1 cellular context compared by ENCODE assay signal in the genomic region with DNA sequence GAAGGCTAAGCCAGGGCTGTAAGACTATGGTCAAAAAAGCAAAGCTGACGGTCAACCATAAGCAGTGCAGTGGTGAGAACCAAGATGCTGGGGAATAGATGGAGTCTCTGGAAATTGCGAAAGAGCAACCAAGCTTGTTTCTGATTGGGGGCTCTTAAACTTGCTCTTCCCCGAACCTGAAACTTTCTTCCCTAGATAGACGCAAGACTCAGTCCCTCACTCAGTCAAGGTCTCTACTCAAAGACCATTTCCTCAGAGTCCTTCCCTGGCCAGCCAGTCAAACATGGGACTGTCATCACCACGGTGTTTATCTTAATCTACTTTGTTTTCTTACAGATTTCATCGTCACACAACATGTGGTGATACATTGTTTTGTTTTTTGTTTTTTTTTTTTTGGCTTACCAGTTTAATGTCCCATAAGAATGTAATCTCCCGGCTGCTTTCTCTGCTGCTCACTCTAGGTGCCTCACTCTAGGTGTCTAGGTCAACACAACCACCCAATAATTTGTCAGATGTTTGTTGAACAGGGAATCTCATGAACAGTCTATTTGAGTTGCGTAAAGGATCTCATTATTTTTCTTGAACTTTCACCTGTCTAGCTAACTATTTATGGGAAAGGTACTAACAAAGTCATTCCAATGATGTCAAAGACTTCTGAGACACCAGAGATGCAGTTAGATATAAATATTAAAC.
TF ChIP-seq lines count a peak whose summit lies in the region.

No MANE protein-coding gene starts in this region.

TF ChIP-seq in HepG2, 621 proteins besides CTCF, POLR2A, EP300 and RAD21 (continued from another document and continues in another):
- TF ChIP-seq ZNF879 (CRISPR knock-in tag; IDR thresholded peaks at IDR 0.05) (no peak), ZKSCAN8 (CRISPR knock-in tag; IDR thresholded peaks at IDR 0.05; ENCODE audit: borderline replicate concordance) (peak; percentile 50; the same call in 1 of the 2 replicates), PHF5A (CRISPR knock-in tag; IDR thresholded peaks at IDR 0.05; ENCODE audit: low read depth, unreplicated experiment) (no peak), SP2 (CRISPR knock-in tag; IDR thresholded peaks at IDR 0.05) (no peak), TCF7 (IDR thresholded peaks at IDR 0.05; ENCODE audit: low read depth) (0 out of 2 replicates have a peak, but pooled peaks have one; percentile 38), ZNF652 (CRISPR knock-in tag; IDR thresholded peaks at IDR 0.05; ENCODE audit: borderline replicate concordance, low read depth) (peak; percentile 25; the same call in 1 of the 2 replicates), SIX1 (CRISPR knock-in tag; IDR thresholded peaks at IDR 0.05; ENCODE audit: borderline replicate concordance) (peak; percentile 50; the same call in 1 of the 2 replicates), ZNF160 (CRISPR knock-in tag; IDR thresholded peaks at IDR 0.05) (no peak), NCOR1 (IDR thresholded peaks at IDR 0.05; ENCODE audit: borderline replicate concordance, low read length) (peak; percentile 56; the same call in 1 of the 2 replicates), CEBPG (CRISPR knock-in tag; IDR thresholded peaks at IDR 0.05) (peak; percentile 82), RCOR2 (CRISPR knock-in tag; IDR thresholded peaks at IDR 0.05) (peak; percentile 66; the same call in 1 of the 2 replicates), IKZF4 (CRISPR knock-in tag; IDR thresholded peaks at IDR 0.05; ENCODE audit: borderline replicate concordance, low read depth, not compliant biosample characterization) (no peak), LCORL (IDR thresholded peaks at IDR 0.05) (no peak), LCORL (CRISPR knock-in tag; IDR thresholded peaks at IDR 0.05) (no peak), FOXA3 (CRISPR knock-in tag; IDR thresholded peaks at IDR 0.05) (peak; percentile 76), SOX13 (IDR thresholded peaks at IDR 0.05) (peak; percentile 55; the same call in 1 of the 2 replicates), SOX13 (CRISPR knock-in tag; conservative IDR thresholded peaks at IDR 0.05 in 1 of 2, IDR thresholded peaks at IDR 0.05 in 1 of 2) (peak in 1 of 2 experiments; percentile 86; a peak in 2 of 4 replicates), FOSL2 (CRISPR knock-in tag; IDR thresholded peaks at IDR 0.05) (peak; percentile 68), CREB1 (IDR thresholded peaks at IDR 0.05) (no peak), CREB1 (CRISPR knock-in tag; IDR thresholded peaks at IDR 0.05) (peak; percentile 79), HNF4A (CRISPR knock-in tag; IDR thresholded peaks at IDR 0.05) (peak; percentile 59), POGZ (CRISPR knock-in tag; IDR thresholded peaks at IDR 0.05) (peak; percentile 38; the same call in 1 of the 2 replicates), RARA (CRISPR knock-in tag; IDR thresholded peaks at IDR 0.05) (peak; percentile 79), ZNF33A (CRISPR knock-in tag; IDR thresholded peaks at IDR 0.05; ENCODE audit: borderline replicate concordance) (no peak), TBX3 (IDR thresholded peaks at IDR 0.05; ENCODE audit: borderline replicate concordance) (peak; percentile 62; the same call in 1 of the 2 replicates), ISL2 (CRISPR knock-in tag; IDR thresholded peaks at IDR 0.05) (peak; percentile 54; the same call in 1 of the 2 replicates), MEIS1 (CRISPR knock-in tag; IDR thresholded peaks at IDR 0.05; ENCODE audit: borderline replicate concordance) (0 out of 2 replicates have a peak, but pooled peaks have one; percentile 52), DNMT3B (CRISPR knock-in tag; conservative IDR thresholded peaks at IDR 0.05) (0 out of 2 replicates have a peak, but pooled peaks have one; percentile 37), ZNF572 (CRISPR knock-in tag; IDR thresholded peaks at IDR 0.05) (no peak), ZEB1 (IDR thresholded peaks at IDR 0.05; ENCODE audit: insufficient replicate concordance, low read depth) (peak; percentile 40), NR2F2 (IDR thresholded peaks at IDR 0.05; ENCODE audit: borderline replicate concordance, low read depth) (peak; percentile 55; the same call in 1 of the 2 replicates), TBX2 (CRISPR knock-in tag; IDR thresholded peaks at IDR 0.05; ENCODE audit: borderline replicate concordance) (peak; percentile 83), NFIC (IDR thresholded peaks at IDR 0.05; ENCODE audit: low read length) (peak; percentile 64; the same call in 1 of the 2 replicates), HMG20A (CRISPR knock-in tag; IDR thresholded peaks at IDR 0.05; ENCODE audit: borderline replicate concordance) (peak; percentile 67), JUNB (CRISPR knock-in tag; IDR thresholded peaks at IDR 0.05; ENCODE audit: borderline replicate concordance) (0 out of 2 replicates have a peak, but pooled peaks have one; percentile 26)
- TF ChIP-seq, protein P1, sequence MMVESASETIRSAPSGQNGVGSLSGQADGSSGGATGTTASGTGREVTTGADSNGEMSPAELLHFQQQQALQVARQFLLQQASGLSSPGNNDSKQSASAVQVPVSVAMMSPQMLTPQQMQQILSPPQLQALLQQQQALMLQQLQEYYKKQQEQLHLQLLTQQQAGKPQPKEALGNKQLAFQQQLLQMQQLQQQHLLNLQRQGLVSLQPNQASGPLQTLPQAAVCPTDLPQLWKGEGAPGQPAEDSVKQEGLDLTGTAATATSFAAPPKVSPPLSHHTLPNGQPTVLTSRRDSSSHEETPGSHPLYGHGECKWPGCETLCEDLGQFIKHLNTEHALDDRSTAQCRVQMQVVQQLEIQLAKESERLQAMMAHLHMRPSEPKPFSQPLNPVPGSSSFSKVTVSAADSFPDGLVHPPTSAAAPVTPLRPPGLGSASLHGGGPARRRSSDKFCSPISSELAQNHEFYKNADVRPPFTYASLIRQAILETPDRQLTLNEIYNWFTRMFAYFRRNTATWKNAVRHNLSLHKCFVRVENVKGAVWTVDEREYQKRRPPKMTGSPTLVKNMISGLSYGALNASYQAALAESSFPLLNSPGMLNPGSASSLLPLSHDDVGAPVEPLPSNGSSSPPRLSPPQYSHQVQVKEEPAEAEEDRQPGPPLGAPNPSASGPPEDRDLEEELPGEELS (CRISPR knock-in tag; IDR thresholded peaks at IDR 0.05) = peak; percentile 89
- TF ChIP-seq, protein P2, sequence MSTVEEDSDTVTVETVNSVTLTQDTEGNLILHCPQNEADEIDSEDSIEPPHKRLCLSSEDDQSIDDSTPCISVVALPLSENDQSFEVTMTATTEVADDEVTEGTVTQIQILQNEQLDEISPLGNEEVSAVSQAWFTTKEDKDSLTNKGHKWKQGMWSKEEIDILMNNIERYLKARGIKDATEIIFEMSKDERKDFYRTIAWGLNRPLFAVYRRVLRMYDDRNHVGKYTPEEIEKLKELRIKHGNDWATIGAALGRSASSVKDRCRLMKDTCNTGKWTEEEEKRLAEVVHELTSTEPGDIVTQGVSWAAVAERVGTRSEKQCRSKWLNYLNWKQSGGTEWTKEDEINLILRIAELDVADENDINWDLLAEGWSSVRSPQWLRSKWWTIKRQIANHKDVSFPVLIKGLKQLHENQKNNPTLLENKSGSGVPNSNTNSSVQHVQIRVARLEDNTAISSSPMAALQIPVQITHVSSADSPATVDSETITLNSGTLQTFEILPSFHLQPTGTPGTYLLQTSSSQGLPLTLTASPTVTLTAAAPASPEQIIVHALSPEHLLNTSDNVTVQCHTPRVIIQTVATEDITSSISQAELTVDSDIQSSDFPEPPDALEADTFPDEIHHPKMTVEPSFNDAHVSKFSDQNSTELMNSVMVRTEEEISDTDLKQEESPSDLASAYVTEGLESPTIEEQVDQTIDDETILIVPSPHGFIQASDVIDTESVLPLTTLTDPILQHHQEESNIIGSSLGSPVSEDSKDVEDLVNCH (CRISPR knock-in tag; IDR thresholded peaks at IDR 0.05) = no peak
- TF ChIP-seq, protein P3, sequence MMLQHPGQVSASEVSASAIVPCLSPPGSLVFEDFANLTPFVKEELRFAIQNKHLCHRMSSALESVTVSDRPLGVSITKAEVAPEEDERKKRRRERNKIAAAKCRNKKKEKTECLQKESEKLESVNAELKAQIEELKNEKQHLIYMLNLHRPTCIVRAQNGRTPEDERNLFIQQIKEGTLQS (CRISPR knock-in tag; IDR thresholded peaks at IDR 0.05) = no peak
- TF ChIP-seq, protein P4, sequence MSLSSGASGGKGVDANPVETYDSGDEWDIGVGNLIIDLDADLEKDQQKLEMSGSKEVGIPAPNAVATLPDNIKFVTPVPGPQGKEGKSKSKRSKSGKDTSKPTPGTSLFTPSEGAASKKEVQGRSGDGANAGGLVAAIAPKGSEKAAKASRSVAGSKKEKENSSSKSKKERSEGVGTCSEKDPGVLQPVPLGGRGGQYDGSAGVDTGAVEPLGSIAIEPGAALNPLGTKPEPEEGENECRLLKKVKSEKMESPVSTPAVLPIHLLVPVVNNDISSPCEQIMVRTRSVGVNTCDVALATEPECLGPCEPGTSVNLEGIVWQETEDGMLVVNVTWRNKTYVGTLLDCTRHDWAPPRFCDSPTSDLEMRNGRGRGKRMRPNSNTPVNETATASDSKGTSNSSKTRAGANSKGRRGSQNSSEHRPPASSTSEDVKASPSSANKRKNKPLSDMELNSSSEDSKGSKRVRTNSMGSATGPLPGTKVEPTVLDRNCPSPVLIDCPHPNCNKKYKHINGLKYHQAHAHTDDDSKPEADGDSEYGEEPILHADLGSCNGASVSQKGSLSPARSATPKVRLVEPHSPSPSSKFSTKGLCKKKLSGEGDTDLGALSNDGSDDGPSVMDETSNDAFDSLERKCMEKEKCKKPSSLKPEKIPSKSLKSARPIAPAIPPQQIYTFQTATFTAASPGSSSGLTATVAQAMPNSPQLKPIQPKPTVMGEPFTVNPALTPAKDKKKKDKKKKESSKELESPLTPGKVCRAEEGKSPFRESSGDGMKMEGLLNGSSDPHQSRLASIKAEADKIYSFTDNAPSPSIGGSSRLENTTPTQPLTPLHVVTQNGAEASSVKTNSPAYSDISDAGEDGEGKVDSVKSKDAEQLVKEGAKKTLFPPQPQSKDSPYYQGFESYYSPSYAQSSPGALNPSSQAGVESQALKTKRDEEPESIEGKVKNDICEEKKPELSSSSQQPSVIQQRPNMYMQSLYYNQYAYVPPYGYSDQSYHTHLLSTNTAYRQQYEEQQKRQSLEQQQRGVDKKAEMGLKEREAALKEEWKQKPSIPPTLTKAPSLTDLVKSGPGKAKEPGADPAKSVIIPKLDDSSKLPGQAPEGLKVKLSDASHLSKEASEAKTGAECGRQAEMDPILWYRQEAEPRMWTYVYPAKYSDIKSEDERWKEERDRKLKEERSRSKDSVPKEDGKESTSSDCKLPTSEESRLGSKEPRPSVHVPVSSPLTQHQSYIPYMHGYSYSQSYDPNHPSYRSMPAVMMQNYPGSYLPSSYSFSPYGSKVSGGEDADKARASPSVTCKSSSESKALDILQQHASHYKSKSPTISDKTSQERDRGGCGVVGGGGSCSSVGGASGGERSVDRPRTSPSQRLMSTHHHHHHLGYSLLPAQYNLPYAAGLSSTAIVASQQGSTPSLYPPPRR (CRISPR knock-in tag; IDR thresholded peaks at IDR 0.05; ENCODE audit: borderline replicate concordance) = peak; percentile 76; the same call in 1 of the 2 replicates
- TF ChIP-seq, protein P5, sequence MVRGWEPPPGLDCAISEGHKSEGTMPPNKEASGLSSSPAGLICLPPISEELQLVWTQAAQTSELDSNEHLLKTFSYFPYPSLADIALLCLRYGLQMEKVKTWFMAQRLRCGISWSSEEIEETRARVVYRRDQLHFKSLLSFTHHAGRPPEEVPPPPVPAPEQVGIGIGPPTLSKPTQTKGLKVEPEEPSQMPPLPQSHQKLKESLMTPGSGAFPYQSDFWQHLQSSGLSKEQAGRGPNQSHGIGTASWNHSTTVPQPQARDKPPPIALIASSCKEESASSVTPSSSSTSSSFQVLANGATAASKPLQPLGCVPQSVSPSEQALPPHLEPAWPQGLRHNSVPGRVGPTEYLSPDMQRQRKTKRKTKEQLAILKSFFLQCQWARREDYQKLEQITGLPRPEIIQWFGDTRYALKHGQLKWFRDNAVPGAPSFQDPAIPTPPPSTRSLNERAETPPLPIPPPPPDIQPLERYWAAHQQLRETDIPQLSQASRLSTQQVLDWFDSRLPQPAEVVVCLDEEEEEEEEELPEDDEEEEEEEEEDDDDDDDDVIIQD (CRISPR knock-in tag; IDR thresholded peaks at IDR 0.05; ENCODE audit: low read depth) = peak; percentile 72; the same call in 1 of the 2 replicates
- TF ChIP-seq, protein P6, sequence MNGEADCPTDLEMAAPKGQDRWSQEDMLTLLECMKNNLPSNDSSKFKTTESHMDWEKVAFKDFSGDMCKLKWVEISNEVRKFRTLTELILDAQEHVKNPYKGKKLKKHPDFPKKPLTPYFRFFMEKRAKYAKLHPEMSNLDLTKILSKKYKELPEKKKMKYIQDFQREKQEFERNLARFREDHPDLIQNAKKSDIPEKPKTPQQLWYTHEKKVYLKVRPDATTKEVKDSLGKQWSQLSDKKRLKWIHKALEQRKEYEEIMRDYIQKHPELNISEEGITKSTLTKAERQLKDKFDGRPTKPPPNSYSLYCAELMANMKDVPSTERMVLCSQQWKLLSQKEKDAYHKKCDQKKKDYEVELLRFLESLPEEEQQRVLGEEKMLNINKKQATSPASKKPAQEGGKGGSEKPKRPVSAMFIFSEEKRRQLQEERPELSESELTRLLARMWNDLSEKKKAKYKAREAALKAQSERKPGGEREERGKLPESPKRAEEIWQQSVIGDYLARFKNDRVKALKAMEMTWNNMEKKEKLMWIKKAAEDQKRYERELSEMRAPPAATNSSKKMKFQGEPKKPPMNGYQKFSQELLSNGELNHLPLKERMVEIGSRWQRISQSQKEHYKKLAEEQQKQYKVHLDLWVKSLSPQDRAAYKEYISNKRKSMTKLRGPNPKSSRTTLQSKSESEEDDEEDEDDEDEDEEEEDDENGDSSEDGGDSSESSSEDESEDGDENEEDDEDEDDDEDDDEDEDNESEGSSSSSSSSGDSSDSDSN (CRISPR knock-in tag; IDR thresholded peaks at IDR 0.05) = no peak
- TF ChIP-seq, protein P7, sequence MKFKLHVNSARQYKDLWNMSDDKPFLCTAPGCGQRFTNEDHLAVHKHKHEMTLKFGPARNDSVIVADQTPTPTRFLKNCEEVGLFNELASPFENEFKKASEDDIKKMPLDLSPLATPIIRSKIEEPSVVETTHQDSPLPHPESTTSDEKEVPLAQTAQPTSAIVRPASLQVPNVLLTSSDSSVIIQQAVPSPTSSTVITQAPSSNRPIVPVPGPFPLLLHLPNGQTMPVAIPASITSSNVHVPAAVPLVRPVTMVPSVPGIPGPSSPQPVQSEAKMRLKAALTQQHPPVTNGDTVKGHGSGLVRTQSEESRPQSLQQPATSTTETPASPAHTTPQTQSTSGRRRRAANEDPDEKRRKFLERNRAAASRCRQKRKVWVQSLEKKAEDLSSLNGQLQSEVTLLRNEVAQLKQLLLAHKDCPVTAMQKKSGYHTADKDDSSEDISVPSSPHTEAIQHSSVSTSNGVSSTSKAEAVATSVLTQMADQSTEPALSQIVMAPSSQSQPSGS (CRISPR knock-in tag; IDR thresholded peaks at IDR 0.05) = 0 out of 2 replicates have a peak, but pooled peaks have one; percentile 34
- TF ChIP-seq, protein P8, sequence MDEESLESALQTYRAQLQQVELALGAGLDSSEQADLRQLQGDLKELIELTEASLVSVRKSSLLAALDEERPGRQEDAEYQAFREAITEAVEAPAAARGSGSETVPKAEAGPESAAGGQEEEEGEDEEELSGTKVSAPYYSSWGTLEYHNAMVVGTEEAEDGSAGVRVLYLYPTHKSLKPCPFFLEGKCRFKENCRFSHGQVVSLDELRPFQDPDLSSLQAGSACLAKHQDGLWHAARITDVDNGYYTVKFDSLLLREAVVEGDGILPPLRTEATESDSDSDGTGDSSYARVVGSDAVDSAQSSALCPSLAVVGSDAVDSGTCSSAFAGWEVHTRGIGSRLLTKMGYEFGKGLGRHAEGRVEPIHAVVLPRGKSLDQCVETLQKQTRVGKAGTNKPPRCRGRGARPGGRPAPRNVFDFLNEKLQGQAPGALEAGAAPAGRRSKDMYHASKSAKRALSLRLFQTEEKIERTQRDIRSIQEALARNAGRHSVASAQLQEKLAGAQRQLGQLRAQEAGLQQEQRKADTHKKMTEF (CRISPR knock-in tag; IDR thresholded peaks at IDR 0.05) = peak; percentile 46; the same call in 1 of the 2 replicates
